Comparison of ENCODE assay signal across 8 cellular contexts in the genomic region with DNA sequence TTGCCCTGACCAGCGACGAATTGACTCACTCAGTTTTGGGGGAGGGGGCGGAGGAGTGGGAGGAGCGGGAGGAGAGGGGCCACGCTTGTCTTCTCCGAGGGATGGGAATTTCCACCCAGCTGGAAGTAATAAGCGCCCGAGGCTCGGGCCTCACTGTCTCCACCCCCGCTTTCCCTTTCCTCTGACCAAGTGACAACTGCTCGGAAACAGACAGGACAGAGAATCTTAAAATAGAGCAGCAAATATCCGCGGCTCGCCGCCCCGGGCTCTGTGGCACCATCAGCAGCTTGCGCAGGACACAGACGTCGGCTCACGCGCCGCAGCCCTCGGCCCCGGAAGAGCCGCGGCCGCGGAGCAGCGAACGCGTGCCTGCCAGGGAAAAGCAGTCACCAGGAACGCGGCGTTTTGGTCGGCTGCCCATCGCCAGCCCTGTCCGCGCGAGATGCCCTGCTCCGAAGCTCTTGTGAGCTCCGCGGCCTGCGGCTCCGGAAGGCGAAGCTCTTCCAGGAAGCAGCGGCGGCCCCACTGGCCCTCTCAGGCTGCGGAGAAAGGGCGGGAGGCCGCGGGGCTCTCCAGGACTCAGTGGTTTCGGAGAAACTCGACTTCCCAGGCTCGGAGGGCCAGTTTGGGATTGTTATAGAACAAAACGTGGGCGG. TPM values are rescaled to one million over a fixed set of nuclear protein-coding genes. Genes with fewer than 3 reads are reported as not detected.
DNase-seq lines count a peak whose midpoint lies in the region; ATAC-seq, FAIRE-seq and TF ChIP-seq lines count a peak whose summit lies in the region.

No MANE protein-coding gene starts in this region.

- H3K27me3 ChIP-seq in H1 (replicated peaks in 1 of 4; ENCODE audit: control insufficient read depth in 3 of 4, extremely low read depth in 1 of 4, insufficient read depth in 3 of 4, low read length in 3 of 4): peaks cover 0 to 29% (median 14%) of the 10 kb centered on the region in 4 experiments; a peak in 6 of 7 replicates

- H3K9me3 ChIP-seq in H1 (ENCODE audit: insufficient read depth in 2 of 2, low read depth in 1 of 2, low read length in 1 of 2): no peaks in the 10 kb centered on the region

- H3K27ac ChIP-seq in H1 (ENCODE audit: low read depth, low read length): peak overlapping the region; percentile 49; the same call in 1 of the 2 replicates

- peak overlapping the region; percentile 66 for H2BK5ac ChIP-seq in H1 (ENCODE audit: low read depth, low read length)

- peak overlapping the region; percentile 69 to 80 for H3K4me2 ChIP-seq in H1 (ENCODE audit: insufficient read depth in 1 of 2, low read depth in 2 of 2, low read length in 2 of 2)

- H3K14ac ChIP-seq in H1 (ENCODE audit: insufficient read length): no peak overlapping the region

- CTCF ChIA-PET in activated CD8-positive, alpha-beta T cell treated with anti-CD3 and anti-CD28 coated beads, Interleukin-2, amount 10 ng/mL, durations not matched to agents 7 days and 5 days (lab: Charles Lee): interaction anchor here (0.9 to 7.6 kb wide), 10 partner anchors 10 to 176 kb away, joined by 3 to 66 read pairs (median 8); a partner anchor contains a TSS
- CTCF ChIA-PET in H1 (lab: Charles Lee; ENCODE audit: partially characterized antibody): interaction anchor here (0.5 to 37.1 kb wide), 6 partner anchors 9 to 204 kb away, joined by 3 to 1131 read pairs (median 18); a partner anchor contains a TSS

- no peaks in the 10 kb centered on the region for H3K79me2 ChIP-seq in H1 (ENCODE audit: control insufficient read depth in 1 of 2, insufficient read depth in 2 of 2, low read length in 2 of 2)

- peak overlapping the region; percentile 26 to 65 (median 52) for H3K4me3 ChIP-seq in H1 (ENCODE audit: extremely low read depth in 1 of 4, insufficient read depth in 2 of 4, low read depth in 3 of 4, low read length in 4 of 4)

- H3K23ac ChIP-seq in H1 (ENCODE audit: insufficient read length): no peak overlapping the region

- peaks cover 75% of the 10 kb centered on the region for H3K27me3 Mint-ChIP-seq in activated CD8-positive, alpha-beta T cell treated with anti-CD3 and anti-CD28 coated beads, Interleukin-2, amount 10 ng/mL, durations not matched to agents 7 days and 5 days (ENCODE audit: low read depth)
- H3K27me3 Mint-ChIP-seq in memory B cell: peaks cover 4% of the 10 kb centered on the region

- peak overlapping the region; percentile 61 for H3K4me3 Mint-ChIP-seq in activated CD8-positive, alpha-beta T cell treated with anti-CD3 and anti-CD28 coated beads, Interleukin-2, amount 10 ng/mL, durations not matched to agents 7 days and 5 days
- peak overlapping the region; percentile 80 for H3K4me3 Mint-ChIP-seq in memory B cell

- H3K79me1 ChIP-seq in H1 (ENCODE audit: low read depth, low read length): no peaks in the 10 kb centered on the region

- TF ChIP-seq POLR2A in H1 (IDR thresholded peaks at IDR 0.05; ENCODE audit: control extremely low read depth in 1 of 2, low read depth in 2 of 2, low read length in 2 of 2): no peak; a peak in 1 of 3 replicates

- peaks cover 56% of the 10 kb centered on the region for H3K4me1 Mint-ChIP-seq in activated CD8-positive, alpha-beta T cell treated with anti-CD3 and anti-CD28 coated beads, Interleukin-2, amount 10 ng/mL, durations not matched to agents 7 days and 5 days (ENCODE audit: low read depth)
- H3K4me1 Mint-ChIP-seq in memory B cell: peaks cover 24% of the 10 kb centered on the region

- peak overlapping the region; percentile 35 for H3K4ac ChIP-seq in H1 (replicated peaks; ENCODE audit: insufficient read length, low read depth, low read length)

- peak; percentile 70 to 87 for DNase-seq in NCI-H2081 (lab: John Stamatoyannopoulos, UW)
- no peak for DNase-seq in NCI-H2081 treated with DMSO at 0.1 percent for 48 hours (lab: John Stamatoyannopoulos, UW)
- peak; percentile 87 for DNase-seq in NCI-H526 treated with DMSO at 0.1 percent for 48 hours (lab: John Stamatoyannopoulos, UW)
- peak; percentile 52 for DNase-seq in activated CD8-positive, alpha-beta T cell treated with anti-CD3 and anti-CD28 coated beads, Interleukin-2, amount 10 ng/mL, durations not matched to agents 7 days and 5 days
- DNase-seq in H1 (ENCODE audit: low read depth in 1 of 2, low spot score in 2 of 2): peak in 1 of 2 experiments; percentile 75
- peak; percentile 34 to 47 for DNase-seq in memory B cell (ENCODE audit: low spot score in 2 of 2)
- DNase-seq in stimulated activated CD8-positive, alpha-beta memory T cell treated with anti-CD3 and anti-CD28 coated beads, Interleukin-4, amount 100 ng/mL, for 24 hours (ENCODE audit: low read depth): peak; percentile 56

- peaks cover 5% of the 10 kb centered on the region for H3K9me3 Mint-ChIP-seq in activated CD8-positive, alpha-beta T cell treated with anti-CD3 and anti-CD28 coated beads, Interleukin-2, amount 10 ng/mL, durations not matched to agents 7 days and 5 days (ENCODE audit: insufficient read depth)
- no peaks in the 10 kb centered on the region for H3K9me3 Mint-ChIP-seq in memory B cell

- H3K56ac ChIP-seq in H1 (replicated peaks; ENCODE audit: insufficient read length, low read depth, low read length): no peak overlapping the region

- no peaks in the 10 kb centered on the region for H4K20me1 ChIP-seq in H1 (replicated peaks in 1 of 2; ENCODE audit: control insufficient read depth in 1 of 2, insufficient read depth in 2 of 2, low read length in 2 of 2)

- 0 out of 2 replicates have a peak overlapping the region, but pooled peaks have one; percentile 10 for H2AFZ ChIP-seq in H1 (ENCODE audit: low read length)

- WGBS in H1 (ENCODE audit: extremely low coverage in 1 of 2, insufficient coverage in 1 of 2, insufficient read length in 1 of 2, insufficient replicate concordance in 2 of 2, low coverage in 1 of 2, low lambda C conversion rate in 2 of 2, missing lambda C conversion rate in 1 of 2), 2 experiments: 2% methylated on average over 22 of the region's 56 CpGs; no CpG with 5 or more reads in 1 of the 2 experiments

- peak; percentile 32 for ATAC-seq in HG02943 (IDR thresholded peaks at IDR 0.05; ENCODE audit: low read depth, unreplicated experiment)
- peak; percentile 38 for ATAC-seq in activated CD8-positive, alpha-beta T cell treated with anti-CD3 and anti-CD28 coated beads, Interleukin-2, amount 10 ng/mL, durations not matched to agents 7 days and 5 days
- ATAC-seq in memory B cell (ENCODE audit: low read depth): peak; percentile 51

- no peak overlapping the region for H2AK5ac ChIP-seq in H1 (ENCODE audit: low read depth, low read length)

- peak overlapping the region; percentile 96; the same call in 1 of the 2 replicates for H2BK12ac ChIP-seq in H1 (ENCODE audit: low read depth, low read length)

- H3K27ac Mint-ChIP-seq in activated CD8-positive, alpha-beta T cell treated with anti-CD3 and anti-CD28 coated beads, Interleukin-2, amount 10 ng/mL, durations not matched to agents 7 days and 5 days: peak overlapping the region; percentile 85
- H3K27ac Mint-ChIP-seq in memory B cell: peak overlapping the region; percentile 86

- no peak for TF ChIP-seq EP300 in H1 (IDR thresholded peaks at IDR 0.05; ENCODE audit: borderline replicate concordance in 1 of 2, low read depth in 2 of 2, low read length in 2 of 2)

- no peak overlapping the region for H2BK120ac ChIP-seq in H1 (replicated peaks; ENCODE audit: low read depth, low read length)

- POLR2A ChIA-PET in activated CD8-positive, alpha-beta T cell treated with anti-CD3 and anti-CD28 coated beads, Interleukin-2, amount 10 ng/mL, durations not matched to agents 7 days and 5 days (lab: Charles Lee): interaction anchor here (0.7 to 4.0 kb wide), 6 partner anchors 10 to 920 kb away, joined by 3 to 43 read pairs (median 6); a partner anchor contains a TSS
- POLR2A ChIA-PET in H1 (lab: Charles Lee; ENCODE audit: partially characterized antibody): interaction anchor here (0.9 to 11.9 kb wide), 20 partner anchors 13 to 226 kb away, joined by 3 to 231 read pairs (median 8); a partner anchor contains a TSS

- peak overlapping the region; percentile 40 for H2BK15ac ChIP-seq in H1 (ENCODE audit: low read length)

- peak overlapping the region; percentile 47 for H4K5ac ChIP-seq in H1 (ENCODE audit: insufficient read length, low read depth, low read length)

- no peak for TF ChIP-seq CTCF in H1 (IDR thresholded peaks at IDR 0.05; ENCODE audit: control extremely low read depth in 1 of 3, insufficient read depth in 1 of 3, low read depth in 1 of 3, low read length in 3 of 3)

- H4K91ac ChIP-seq in H1 (replicated peaks; ENCODE audit: insufficient read length, low read length): peak overlapping the region; percentile 91

- no peak for FAIRE-seq in H1 (lab: Jason Lieb, UNC)

- H3K18ac ChIP-seq in H1 (ENCODE audit: extremely low read depth, low read length): peak overlapping the region; percentile 88; the same call in 1 of the 2 replicates

- H2BK20ac ChIP-seq in H1 (ENCODE audit: low read length): peak overlapping the region; percentile 74

- TF ChIP-seq RAD21 in H1 (IDR thresholded peaks at IDR 0.05 in 1 of 2, conservative IDR thresholded peaks at IDR 0.05 in 1 of 2; ENCODE audit: low read depth in 2 of 2, low read length in 2 of 2): no peak

- peak overlapping the region in 3 of 4 experiments; percentile 54 to 62 (median 62); a peak in 5 of 7 replicates for H3K9ac ChIP-seq in H1 (replicated peaks in 1 of 4; ENCODE audit: extremely low read depth in 1 of 4, low read depth in 3 of 4, low read length in 3 of 4)

- H3K4me1 ChIP-seq in H1 (replicated peaks in 1 of 4; ENCODE audit: control insufficient read depth in 3 of 4, insufficient read depth in 4 of 4, low read length in 3 of 4): peaks cover 24 to 53% (median 31%) of the 10 kb centered on the region in 4 experiments

- H3K36me3 Mint-ChIP-seq in activated CD8-positive, alpha-beta T cell treated with anti-CD3 and anti-CD28 coated beads, Interleukin-2, amount 10 ng/mL, durations not matched to agents 7 days and 5 days (ENCODE audit: low read depth): peaks cover 2% of the 10 kb centered on the region
- H3K36me3 Mint-ChIP-seq in memory B cell: peaks cover 2% of the 10 kb centered on the region

- H3K36me3 ChIP-seq in H1 (ENCODE audit: control insufficient read depth in 2 of 4, insufficient read depth in 4 of 4, low read length in 3 of 4): no peaks in the 10 kb centered on the region

- H4K8ac ChIP-seq in H1 (ENCODE audit: extremely low read depth, insufficient read depth, low read length): peak overlapping the region; percentile 92

- peaks cover 11% of the 10 kb centered on the region for H3K23me2 ChIP-seq in H1 (ENCODE audit: low read depth, low read length)

RNA-seq across cellular contexts. Expression of a gene that starts 10.7 kb away (rescaled TPM):
- total RNA-seq in activated CD8-positive, alpha-beta T cell treated with anti-CD3 and anti-CD28 coated beads, Interleukin-2, amount 10 ng/mL, durations not matched to agents 7 days and 5 days: under 1 TPM; 0.63 to 0.66 TPM
- 8.1 and 9.8 TPM in 2 replicates for total RNA-seq in H1 (2021; fragmentation: NEBNext Ultra II Directional; extraction: Animal tissue kit (Norgen Biotek cat#: 25700))
- 5.7 and 7.7 TPM in 2 replicates for polyA plus RNA-seq in H1 (2011; rRNA removed)
- polyA plus RNA-seq in H1 (2011; cell fraction: cytosol; rRNA removed): 8.6 TPM
- 9.3 TPM for polyA plus RNA-seq in H1 (2011; cell fraction: nucleus; rRNA removed)
- 7.5 to 8.3 TPM (median 8.1 TPM) in 4 replicates for polyA plus RNA-seq in H1 (2012, experiment 1 of 2)
- 8.6 TPM for polyA plus RNA-seq in H1 (2012, experiment 2 of 2)
- polyA plus RNA-seq in H1 (2013, experiment 1 of 2): 5.7 TPM
- 5.4 TPM for polyA plus RNA-seq in H1 (2013, experiment 2 of 2)
- polyA minus RNA-seq in H1 (2011; rRNA and poly(A)+ RNA removed): 4.1 and 5.1 TPM in 2 replicates
- polyA minus RNA-seq in H1 (2011; cell fraction: cytosol; rRNA and poly(A)+ RNA removed): 5.7 TPM
- polyA minus RNA-seq in H1 (2011; cell fraction: nucleus; rRNA and poly(A)+ RNA removed): 6.7 TPM

RNA-seq across cellular contexts. Expression of a gene that starts 25.9 kb away (rescaled TPM):
- 1 to 10 TPM; 5.7 to 6.0 TPM for total RNA-seq in activated CD8-positive, alpha-beta T cell treated with anti-CD3 and anti-CD28 coated beads, Interleukin-2, amount 10 ng/mL, durations not matched to agents 7 days and 5 days
- 0.57 and 0.78 TPM in 2 replicates for total RNA-seq in H1 (2021; fragmentation: NEBNext Ultra II Directional; extraction: Animal tissue kit (Norgen Biotek cat#: 25700))
- 0.27 and 0.39 TPM in 2 replicates for polyA plus RNA-seq in H1 (2011; rRNA removed)
- 0.56 TPM for polyA plus RNA-seq in H1 (2011; cell fraction: cytosol; rRNA removed)
- polyA plus RNA-seq in H1 (2011; cell fraction: nucleus; rRNA removed): 0.43 TPM
- 0.42 to 0.69 TPM (median 0.55 TPM) in 4 replicates for polyA plus RNA-seq in H1 (2012, experiment 1 of 2)
- 0.08 TPM for polyA plus RNA-seq in H1 (2012, experiment 2 of 2)
- polyA plus RNA-seq in H1 (2013, experiment 1 of 2): 0.28 TPM
- 0.29 TPM for polyA plus RNA-seq in H1 (2013, experiment 2 of 2)
- 0.63 and 0.73 TPM in 2 replicates for polyA minus RNA-seq in H1 (2011; rRNA and poly(A)+ RNA removed)
- polyA minus RNA-seq in H1 (2011; cell fraction: cytosol; rRNA and poly(A)+ RNA removed): 0.51 TPM
- polyA minus RNA-seq in H1 (2011; cell fraction: nucleus; rRNA and poly(A)+ RNA removed): 0.60 TPM
